In the genomic region with DNA sequence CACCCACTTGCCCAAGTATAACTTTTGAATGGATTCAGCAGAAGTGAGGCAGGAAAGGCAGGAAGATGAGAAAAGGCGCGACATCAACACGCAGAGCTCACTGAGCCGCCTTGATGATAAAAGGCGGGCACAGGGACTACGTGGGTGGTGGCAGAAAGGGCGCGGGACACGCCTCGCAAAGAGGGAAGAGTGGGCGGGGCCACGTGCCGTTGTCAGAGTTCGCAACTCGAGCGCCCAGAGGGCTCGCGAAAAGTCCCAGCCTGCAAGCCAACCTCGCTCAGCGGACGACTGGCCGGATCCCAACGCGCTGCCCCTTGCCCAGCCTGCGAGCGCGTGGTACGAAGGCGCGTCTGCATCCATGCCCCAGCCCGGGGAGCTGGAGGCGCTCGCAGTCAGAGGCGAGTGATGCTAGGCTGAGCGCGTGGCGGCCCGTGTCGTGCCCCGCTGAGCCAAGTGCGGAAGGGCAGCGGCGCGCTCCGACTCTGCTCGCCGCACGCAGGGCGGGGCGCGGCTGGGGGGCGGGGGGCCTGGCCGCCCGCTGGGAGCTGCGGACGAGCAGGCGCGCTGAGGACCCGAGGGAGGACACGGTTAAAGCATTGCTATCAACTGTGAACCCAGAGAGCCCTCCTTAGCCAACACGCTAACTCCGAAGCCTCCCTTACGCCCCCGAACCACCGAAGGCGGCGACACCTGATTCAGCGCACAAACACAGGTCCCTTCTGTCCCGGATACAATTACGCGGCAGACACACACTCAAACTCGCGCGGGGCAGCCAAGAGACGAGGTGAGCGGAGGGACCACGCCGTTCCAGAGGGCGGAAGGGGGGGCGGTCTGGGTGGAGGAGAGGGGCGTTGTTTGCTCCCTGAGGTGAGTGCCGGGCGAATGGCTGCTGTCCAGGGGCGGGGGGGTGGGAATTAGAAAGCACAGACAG, we compare ENCODE assay signal across 8 cellular contexts. TPM values are rescaled to one million over a fixed set of nuclear protein-coding genes. Genes with fewer than 3 reads are reported as not detected.
DNase-seq lines count a peak whose midpoint lies in the region; ATAC-seq and TF ChIP-seq lines count a peak whose summit lies in the region.

A gene with protein sequence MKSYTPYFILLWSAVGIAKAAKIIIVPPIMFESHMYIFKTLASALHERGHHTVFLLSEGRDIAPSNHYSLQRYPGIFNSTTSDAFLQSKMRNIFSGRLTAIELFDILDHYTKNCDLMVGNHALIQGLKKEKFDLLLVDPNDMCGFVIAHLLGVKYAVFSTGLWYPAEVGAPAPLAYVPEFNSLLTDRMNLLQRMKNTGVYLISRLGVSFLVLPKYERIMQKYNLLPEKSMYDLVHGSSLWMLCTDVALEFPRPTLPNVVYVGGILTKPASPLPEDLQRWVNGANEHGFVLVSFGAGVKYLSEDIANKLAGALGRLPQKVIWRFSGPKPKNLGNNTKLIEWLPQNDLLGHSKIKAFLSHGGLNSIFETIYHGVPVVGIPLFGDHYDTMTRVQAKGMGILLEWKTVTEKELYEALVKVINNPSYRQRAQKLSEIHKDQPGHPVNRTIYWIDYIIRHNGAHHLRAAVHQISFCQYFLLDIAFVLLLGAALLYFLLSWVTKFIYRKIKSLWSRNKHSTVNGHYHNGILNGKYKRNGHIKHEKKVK (plus strand): TSS at position 617 of the 931 bp plus-strand sequence. CDS start 24,074 bp downstream, outside the sequence.

- no peak within 1 kb of the TSS for H3K27ac Mint-ChIP-seq in osteocyte (ENCODE audit: unreplicated experiment)

- no peak within 1 kb of the TSS for H2AFZ ChIP-seq in ACC112 (ENCODE audit: low read length, unreplicated experiment)

- peaks cover 3% of the 10 kb centered on the region for H3K4me1 ChIP-seq in ACC112 (ENCODE audit: control insufficient read depth, insufficient read depth, low read length, unreplicated experiment)

- ATAC-seq in GM18520 (IDR thresholded peaks at IDR 0.05; ENCODE audit: unreplicated experiment) (peak; percentile 66), HG03103 (IDR thresholded peaks at IDR 0.05; ENCODE audit: low read depth, unreplicated experiment) (peak; percentile 30), Right ventricle myocardium superior (ENCODE audit: poor library complexity) (peak; percentile 60)

- peaks cover 87% of the 10 kb centered on the region for H3K27me3 ChIP-seq in ACC112 (ENCODE audit: insufficient read depth, low read length)

- H3K4me1 Mint-ChIP-seq in osteocyte (ENCODE audit: unreplicated experiment) = peaks cover 12% of the 10 kb centered on the region

- no peak within 1 kb of the TSS for H3K27ac ChIP-seq in ACC112 (ENCODE audit: low read depth, low read length)

- H3K4me3 ChIP-seq in ACC112 (ENCODE audit: low read depth, low read length) = peak within 1 kb of the TSS; percentile 75

- TF ChIP-seq CTCF in osteocyte (IDR thresholded peaks at IDR 0.05) = no peak

- peak within 1 kb of the TSS; percentile 70 for H3K4me3 Mint-ChIP-seq in osteocyte (ENCODE audit: unreplicated experiment)

- H3K27me3 Mint-ChIP-seq in osteocyte (ENCODE audit: unreplicated experiment) = peaks cover 59% of the 10 kb centered on the region

- DNase-seq in NCI-H510A treated with DMSO at 0.1 percent for 48 hours (lab: John Stamatoyannopoulos, UW) = peak; percentile 66
- DNase-seq in activated T-helper 9 cell treated with anti-CD3 and anti-CD28 coated beads, Interleukin-2, amount 50 U/mL, for 16 hours (ENCODE audit: low read depth) = peak; percentile 8
- DNase-seq in Right ventricle myocardium superior = peak; percentile 50
- DNase-seq in osteocyte (ENCODE audit: extremely low spot score, unreplicated experiment) = no peak
- no peak for DNase-seq in A172 (ENCODE audit: low spot score)

- H3K36me3 ChIP-seq in ACC112 (ENCODE audit: insufficient read depth, low read length) = no peaks in the 10 kb centered on the region

- no peaks in the 10 kb centered on the region for H3K79me2 ChIP-seq in ACC112 (ENCODE audit: control insufficient read depth, insufficient read depth, low read length, unreplicated experiment)

- intact Hi-C loops in Right ventricle myocardium superior (cut with DNase I) = no loop called here

- H3K36me3 Mint-ChIP-seq in osteocyte (ENCODE audit: unreplicated experiment) = no peaks in the 10 kb centered on the region

- no peaks in the 10 kb centered on the region for H3K9me3 Mint-ChIP-seq in osteocyte (ENCODE audit: unreplicated experiment)

RNA-seq across cellular contexts. Expression of the gene that starts here (rescaled TPM):
- total RNA-seq in Right ventricle myocardium superior (0.05 TPM), osteocyte (not detected in 2 replicates)
- not detected in 2 replicates for total RNA-seq in A172 (2014; rRNA removed; shearing (Covaris generic))

Comparison
In these comparisons a context has a peak if more than half of its experiments do, and no peak if none do; other contexts are left out.
1. Peak in DNase-seq and ATAC-seq in Right ventricle myocardium superior; RNA of the gene not detected or under 1 TPM.
2. DNase-seq: peak in NCI-H510A treated with DMSO at 0.1 percent for 48 hours (single experiment) and activated T-helper 9 cell treated with anti-CD3 and anti-CD28 coated beads, Interleukin-2, amount 50 U/mL, for 16 hours (single experiment); none in osteocyte (single experiment) and A172 (single experiment).
3. Peak in every context shown above with its lines, with median percentiles within 50 percentile points of each other: ATAC-seq.